In the genomic region with DNA sequence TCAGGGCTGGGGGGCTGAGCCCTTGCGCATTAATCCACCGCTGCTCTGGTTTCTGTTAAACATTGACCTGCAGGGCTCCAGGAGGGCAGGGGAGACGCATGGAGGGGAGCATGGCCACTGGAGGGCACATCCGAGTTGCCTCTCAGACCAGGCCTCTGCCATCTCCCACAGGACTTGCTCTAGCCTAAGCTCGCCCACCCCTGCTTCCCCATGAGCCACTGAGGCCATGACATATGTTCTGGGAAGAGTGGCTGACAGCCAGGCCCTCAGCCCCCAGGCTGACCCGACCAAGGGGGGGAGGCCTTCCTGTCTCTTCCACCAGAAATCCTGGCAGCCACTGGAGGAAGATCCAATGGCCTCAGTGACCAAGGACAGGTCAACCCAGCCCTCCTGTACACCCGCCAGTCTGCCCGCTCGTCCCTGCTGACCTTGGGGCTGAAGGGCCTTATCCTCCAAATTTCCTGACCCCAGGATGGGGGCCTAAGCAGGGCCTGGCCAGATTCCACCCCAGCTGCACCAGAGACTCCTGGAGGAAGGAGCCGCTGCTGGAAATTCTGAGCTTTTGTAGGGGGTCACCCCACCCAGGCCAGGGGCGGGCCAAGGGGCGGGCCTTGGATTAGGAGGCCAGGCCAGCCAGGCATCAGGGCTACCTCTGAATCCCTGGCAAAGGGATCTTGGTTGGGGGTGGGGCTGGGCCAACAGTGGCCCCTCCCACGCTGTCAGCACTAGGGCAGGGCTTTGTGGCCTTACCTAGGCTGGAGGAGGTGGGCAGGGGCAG, we compare ENCODE assay signal across 1 cellular context.
TF ChIP-seq lines count a peak whose summit lies in the region.

A gene with protein sequence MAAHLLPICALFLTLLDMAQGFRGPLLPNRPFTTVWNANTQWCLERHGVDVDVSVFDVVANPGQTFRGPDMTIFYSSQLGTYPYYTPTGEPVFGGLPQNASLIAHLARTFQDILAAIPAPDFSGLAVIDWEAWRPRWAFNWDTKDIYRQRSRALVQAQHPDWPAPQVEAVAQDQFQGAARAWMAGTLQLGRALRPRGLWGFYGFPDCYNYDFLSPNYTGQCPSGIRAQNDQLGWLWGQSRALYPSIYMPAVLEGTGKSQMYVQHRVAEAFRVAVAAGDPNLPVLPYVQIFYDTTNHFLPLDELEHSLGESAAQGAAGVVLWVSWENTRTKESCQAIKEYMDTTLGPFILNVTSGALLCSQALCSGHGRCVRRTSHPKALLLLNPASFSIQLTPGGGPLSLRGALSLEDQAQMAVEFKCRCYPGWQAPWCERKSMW (minus strand): TSS at position 537 of the 778 bp plus-strand sequence. CDS start 618 bp downstream, outside the sequence.

TF ChIP-seq in HepG2, 621 proteins besides CTCF, POLR2A, EP300 and RAD21 (continued from another document and continues in another):
- no peak for TF ChIP-seq ZFP62 (CRISPR knock-in tag; IDR thresholded peaks at IDR 0.05)
- TF ChIP-seq STAG1 (CRISPR knock-in tag; IDR thresholded peaks at IDR 0.05): peak; percentile 63
- peak; percentile 70 for TF ChIP-seq HIVEP1 (CRISPR knock-in tag; IDR thresholded peaks at IDR 0.05)
- peak; percentile 68; the same call in 1 of the 2 replicates for TF ChIP-seq RFXAP (CRISPR knock-in tag; IDR thresholded peaks at IDR 0.05; ENCODE audit: borderline replicate concordance)
- TF ChIP-seq, protein P1, sequence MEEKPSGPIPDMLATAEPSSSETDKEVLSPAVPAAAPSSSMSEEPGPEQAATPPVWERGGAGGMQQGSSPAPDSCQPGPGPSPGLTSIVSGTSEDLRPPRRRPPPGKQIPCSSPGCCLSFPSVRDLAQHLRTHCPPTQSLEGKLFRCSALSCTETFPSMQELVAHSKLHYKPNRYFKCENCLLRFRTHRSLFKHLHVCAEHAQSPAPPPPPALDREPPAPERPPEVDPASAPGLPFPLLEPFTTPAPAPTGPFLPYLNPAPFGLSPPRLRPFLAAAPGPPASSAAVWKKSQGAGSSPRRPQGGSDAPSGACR (CRISPR knock-in tag; IDR thresholded peaks at IDR 0.05): peak; percentile 68; the same call in 1 of the 2 replicates
- TF ChIP-seq, protein P2, sequence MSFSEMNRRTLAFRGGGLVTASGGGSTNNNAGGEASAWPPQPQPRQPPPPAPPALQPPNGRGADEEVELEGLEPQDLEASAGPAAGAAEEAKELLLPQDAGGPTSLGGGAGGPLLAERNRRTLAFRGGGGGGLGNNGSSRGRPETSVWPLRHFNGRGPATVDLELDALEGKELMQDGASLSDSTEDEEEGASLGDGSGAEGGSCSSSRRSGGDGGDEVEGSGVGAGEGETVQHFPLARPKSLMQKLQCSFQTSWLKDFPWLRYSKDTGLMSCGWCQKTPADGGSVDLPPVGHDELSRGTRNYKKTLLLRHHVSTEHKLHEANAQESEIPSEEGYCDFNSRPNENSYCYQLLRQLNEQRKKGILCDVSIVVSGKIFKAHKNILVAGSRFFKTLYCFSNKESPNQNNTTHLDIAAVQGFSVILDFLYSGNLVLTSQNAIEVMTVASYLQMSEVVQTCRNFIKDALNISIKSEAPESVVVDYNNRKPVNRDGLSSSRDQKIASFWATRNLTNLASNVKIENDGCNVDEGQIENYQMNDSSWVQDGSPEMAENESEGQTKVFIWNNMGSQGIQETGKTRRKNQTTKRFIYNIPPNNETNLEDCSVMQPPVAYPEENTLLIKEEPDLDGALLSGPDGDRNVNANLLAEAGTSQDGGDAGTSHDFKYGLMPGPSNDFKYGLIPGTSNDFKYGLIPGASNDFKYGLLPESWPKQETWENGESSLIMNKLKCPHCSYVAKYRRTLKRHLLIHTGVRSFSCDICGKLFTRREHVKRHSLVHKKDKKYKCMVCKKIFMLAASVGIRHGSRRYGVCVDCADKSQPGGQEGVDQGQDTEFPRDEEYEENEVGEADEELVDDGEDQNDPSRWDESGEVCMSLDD (CRISPR knock-in tag; IDR thresholded peaks at IDR 0.05; ENCODE audit: borderline replicate concordance): no peak
- TF ChIP-seq, protein P3, sequence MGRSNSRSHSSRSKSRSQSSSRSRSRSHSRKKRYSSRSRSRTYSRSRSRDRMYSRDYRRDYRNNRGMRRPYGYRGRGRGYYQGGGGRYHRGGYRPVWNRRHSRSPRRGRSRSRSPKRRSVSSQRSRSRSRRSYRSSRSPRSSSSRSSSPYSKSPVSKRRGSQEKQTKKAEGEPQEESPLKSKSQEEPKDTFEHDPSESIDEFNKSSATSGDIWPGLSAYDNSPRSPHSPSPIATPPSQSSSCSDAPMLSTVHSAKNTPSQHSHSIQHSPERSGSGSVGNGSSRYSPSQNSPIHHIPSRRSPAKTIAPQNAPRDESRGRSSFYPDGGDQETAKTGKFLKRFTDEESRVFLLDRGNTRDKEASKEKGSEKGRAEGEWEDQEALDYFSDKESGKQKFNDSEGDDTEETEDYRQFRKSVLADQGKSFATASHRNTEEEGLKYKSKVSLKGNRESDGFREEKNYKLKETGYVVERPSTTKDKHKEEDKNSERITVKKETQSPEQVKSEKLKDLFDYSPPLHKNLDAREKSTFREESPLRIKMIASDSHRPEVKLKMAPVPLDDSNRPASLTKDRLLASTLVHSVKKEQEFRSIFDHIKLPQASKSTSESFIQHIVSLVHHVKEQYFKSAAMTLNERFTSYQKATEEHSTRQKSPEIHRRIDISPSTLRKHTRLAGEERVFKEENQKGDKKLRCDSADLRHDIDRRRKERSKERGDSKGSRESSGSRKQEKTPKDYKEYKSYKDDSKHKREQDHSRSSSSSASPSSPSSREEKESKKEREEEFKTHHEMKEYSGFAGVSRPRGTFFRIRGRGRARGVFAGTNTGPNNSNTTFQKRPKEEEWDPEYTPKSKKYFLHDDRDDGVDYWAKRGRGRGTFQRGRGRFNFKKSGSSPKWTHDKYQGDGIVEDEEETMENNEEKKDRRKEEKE (IDR thresholded peaks at IDR 0.05): no peak
- TF ChIP-seq, protein P4, sequence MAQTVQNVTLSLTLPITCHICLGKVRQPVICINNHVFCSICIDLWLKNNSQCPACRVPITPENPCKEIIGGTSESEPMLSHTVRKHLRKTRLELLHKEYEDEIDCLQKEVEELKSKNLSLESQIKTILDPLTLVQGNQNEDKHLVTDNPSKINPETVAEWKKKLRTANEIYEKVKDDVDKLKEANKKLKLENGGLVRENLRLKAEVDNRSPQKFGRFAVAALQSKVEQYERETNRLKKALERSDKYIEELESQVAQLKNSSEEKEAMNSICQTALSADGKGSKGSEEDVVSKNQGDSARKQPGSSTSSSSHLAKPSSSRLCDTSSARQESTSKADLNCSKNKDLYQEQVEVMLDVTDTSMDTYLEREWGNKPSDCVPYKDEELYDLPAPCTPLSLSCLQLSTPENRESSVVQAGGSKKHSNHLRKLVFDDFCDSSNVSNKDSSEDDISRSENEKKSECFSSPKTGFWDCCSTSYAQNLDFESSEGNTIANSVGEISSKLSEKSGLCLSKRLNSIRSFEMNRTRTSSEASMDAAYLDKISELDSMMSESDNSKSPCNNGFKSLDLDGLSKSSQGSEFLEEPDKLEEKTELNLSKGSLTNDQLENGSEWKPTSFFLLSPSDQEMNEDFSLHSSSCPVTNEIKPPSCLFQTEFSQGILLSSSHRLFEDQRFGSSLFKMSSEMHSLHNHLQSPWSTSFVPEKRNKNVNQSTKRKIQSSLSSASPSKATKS (CRISPR knock-in tag; IDR thresholded peaks at IDR 0.05): 0 out of 2 replicates have a peak, but pooled peaks have one; percentile 67
- 0 out of 2 replicates have a peak, but pooled peaks have one; percentile 42 for TF ChIP-seq FOXJ3 (CRISPR knock-in tag; IDR thresholded peaks at IDR 0.05; ENCODE audit: borderline replicate concordance)
- TF ChIP-seq POLR2AphosphoS2 (IDR thresholded peaks at IDR 0.05; ENCODE audit: low read depth, low read length): no peak
- TF ChIP-seq NCOR1 (IDR thresholded peaks at IDR 0.05; ENCODE audit: borderline replicate concordance, low read length): no peak; the same call in 1 of the 2 replicates
- TF ChIP-seq, protein P5, sequence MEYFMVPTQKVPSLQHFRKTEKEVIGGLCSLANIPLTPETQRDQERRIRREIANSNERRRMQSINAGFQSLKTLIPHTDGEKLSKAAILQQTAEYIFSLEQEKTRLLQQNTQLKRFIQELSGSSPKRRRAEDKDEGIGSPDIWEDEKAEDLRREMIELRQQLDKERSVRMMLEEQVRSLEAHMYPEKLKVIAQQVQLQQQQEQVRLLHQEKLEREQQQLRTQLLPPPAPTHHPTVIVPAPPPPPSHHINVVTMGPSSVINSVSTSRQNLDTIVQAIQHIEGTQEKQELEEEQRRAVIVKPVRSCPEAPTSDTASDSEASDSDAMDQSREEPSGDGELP (IDR thresholded peaks at IDR 0.05; ENCODE audit: borderline replicate concordance, low read depth): no peak
- peak; percentile 46 for TF ChIP-seq MED1 (CRISPR knock-in tag; IDR thresholded peaks at IDR 0.05)
- TF ChIP-seq KLF15 (CRISPR knock-in tag; IDR thresholded peaks at IDR 0.05; ENCODE audit: borderline replicate concordance): no peak
- TF ChIP-seq, protein P6, sequence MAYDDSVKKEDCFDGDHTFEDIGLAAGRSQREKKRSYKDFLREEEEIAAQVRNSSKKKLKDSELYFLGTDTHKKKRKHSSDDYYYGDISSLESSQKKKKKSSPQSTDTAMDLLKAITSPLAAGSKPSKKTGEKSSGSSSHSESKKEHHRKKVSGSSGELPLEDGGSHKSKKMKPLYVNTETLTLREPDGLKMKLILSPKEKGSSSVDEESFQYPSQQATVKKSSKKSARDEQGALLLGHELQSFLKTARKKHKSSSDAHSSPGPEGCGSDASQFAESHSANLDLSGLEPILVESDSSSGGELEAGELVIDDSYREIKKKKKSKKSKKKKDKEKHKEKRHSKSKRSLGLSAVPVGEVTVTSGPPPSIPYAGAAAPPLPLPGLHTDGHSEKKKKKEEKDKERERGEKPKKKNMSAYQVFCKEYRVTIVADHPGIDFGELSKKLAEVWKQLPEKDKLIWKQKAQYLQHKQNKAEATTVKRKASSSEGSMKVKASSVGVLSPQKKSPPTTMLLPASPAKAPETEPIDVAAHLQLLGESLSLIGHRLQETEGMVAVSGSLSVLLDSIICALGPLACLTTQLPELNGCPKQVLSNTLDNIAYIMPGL (CRISPR knock-in tag; IDR thresholded peaks at IDR 0.05; ENCODE audit: borderline replicate concordance in 1 of 2, low read depth in 1 of 2): peak; percentile 82 to 93
- peak; percentile 65; the same call in 1 of the 2 replicates for TF ChIP-seq ZNF232 (CRISPR knock-in tag; IDR thresholded peaks at IDR 0.05; ENCODE audit: borderline replicate concordance)
- no peak for TF ChIP-seq RBAK (CRISPR knock-in tag; IDR thresholded peaks at IDR 0.05)
- TF ChIP-seq, protein P7, sequence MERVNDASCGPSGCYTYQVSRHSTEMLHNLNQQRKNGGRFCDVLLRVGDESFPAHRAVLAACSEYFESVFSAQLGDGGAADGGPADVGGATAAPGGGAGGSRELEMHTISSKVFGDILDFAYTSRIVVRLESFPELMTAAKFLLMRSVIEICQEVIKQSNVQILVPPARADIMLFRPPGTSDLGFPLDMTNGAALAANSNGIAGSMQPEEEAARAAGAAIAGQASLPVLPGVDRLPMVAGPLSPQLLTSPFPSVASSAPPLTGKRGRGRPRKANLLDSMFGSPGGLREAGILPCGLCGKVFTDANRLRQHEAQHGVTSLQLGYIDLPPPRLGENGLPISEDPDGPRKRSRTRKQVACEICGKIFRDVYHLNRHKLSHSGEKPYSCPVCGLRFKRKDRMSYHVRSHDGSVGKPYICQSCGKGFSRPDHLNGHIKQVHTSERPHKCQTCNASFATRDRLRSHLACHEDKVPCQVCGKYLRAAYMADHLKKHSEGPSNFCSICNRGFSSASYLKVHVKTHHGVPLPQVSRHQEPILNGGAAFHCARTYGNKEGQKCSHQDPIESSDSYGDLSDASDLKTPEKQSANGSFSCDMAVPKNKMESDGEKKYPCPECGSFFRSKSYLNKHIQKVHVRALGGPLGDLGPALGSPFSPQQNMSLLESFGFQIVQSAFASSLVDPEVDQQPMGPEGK (CRISPR knock-in tag; IDR thresholded peaks at IDR 0.05): peak; percentile 97
- no peak for TF ChIP-seq ZNF75D (CRISPR knock-in tag; IDR thresholded peaks at IDR 0.05; ENCODE audit: borderline replicate concordance)
- TF ChIP-seq AKAP8 (CRISPR knock-in tag; IDR thresholded peaks at IDR 0.05): no peak
- 0 out of 2 replicates have a peak, but pooled peaks have one; percentile 8 for TF ChIP-seq ZNF878 (CRISPR knock-in tag; IDR thresholded peaks at IDR 0.05)
- peak; percentile 20; the same call in 1 of the 2 replicates for TF ChIP-seq ZNF510 (CRISPR knock-in tag; IDR thresholded peaks at IDR 0.05; ENCODE audit: low read depth)
- TF ChIP-seq FLYWCH1 (CRISPR knock-in tag; IDR thresholded peaks at IDR 0.05): 0 out of 2 replicates have a peak, but pooled peaks have one; percentile 78
- 0 out of 2 replicates have a peak, but pooled peaks have one; percentile 32 for TF ChIP-seq ZNF296 (CRISPR knock-in tag; conservative IDR thresholded peaks at IDR 0.05)
- peak; percentile 95 for TF ChIP-seq NAIF1 (CRISPR knock-in tag; IDR thresholded peaks at IDR 0.05; ENCODE audit: borderline replicate concordance)
- 0 out of 2 replicates have a peak, but pooled peaks have one; percentile 82 for TF ChIP-seq CC2D1A (CRISPR knock-in tag; IDR thresholded peaks at IDR 0.05)
- no peak for TF ChIP-seq PLRG1 (conservative IDR thresholded peaks at IDR 0.05)
- TF ChIP-seq, protein P8, sequence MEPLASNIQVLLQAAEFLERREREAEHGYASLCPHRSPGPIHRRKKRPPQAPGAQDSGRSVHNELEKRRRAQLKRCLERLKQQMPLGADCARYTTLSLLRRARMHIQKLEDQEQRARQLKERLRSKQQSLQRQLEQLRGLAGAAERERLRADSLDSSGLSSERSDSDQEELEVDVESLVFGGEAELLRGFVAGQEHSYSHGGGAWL (CRISPR knock-in tag; IDR thresholded peaks at IDR 0.05): peak; percentile 88
- no peak for TF ChIP-seq ZNF766 (CRISPR knock-in tag; IDR thresholded peaks at IDR 0.05; ENCODE audit: borderline replicate concordance)
- TF ChIP-seq, protein P9, sequence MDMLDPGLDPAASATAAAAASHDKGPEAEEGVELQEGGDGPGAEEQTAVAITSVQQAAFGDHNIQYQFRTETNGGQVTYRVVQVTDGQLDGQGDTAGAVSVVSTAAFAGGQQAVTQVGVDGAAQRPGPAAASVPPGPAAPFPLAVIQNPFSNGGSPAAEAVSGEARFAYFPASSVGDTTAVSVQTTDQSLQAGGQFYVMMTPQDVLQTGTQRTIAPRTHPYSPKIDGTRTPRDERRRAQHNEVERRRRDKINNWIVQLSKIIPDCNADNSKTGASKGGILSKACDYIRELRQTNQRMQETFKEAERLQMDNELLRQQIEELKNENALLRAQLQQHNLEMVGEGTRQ (IDR thresholded peaks at IDR 0.05; ENCODE audit: low read depth, low read length): no peak
- TF ChIP-seq, protein P9 (CRISPR knock-in tag; IDR thresholded peaks at IDR 0.05; ENCODE audit: borderline replicate concordance): no peak
- TF ChIP-seq ZNF737 (CRISPR knock-in tag; IDR thresholded peaks at IDR 0.05; ENCODE audit: borderline replicate concordance): no peak
- TF ChIP-seq ZNF326 (CRISPR knock-in tag; IDR thresholded peaks at IDR 0.05; ENCODE audit: borderline replicate concordance): no peak
- TF ChIP-seq SRSF4 (IDR thresholded peaks at IDR 0.05; ENCODE audit: low read depth, low read length, poor library complexity, severe bottlenecking): no peak
- peak; percentile 47; the same call in 1 of the 2 replicates for TF ChIP-seq GATAD1 (CRISPR knock-in tag; IDR thresholded peaks at IDR 0.05)
- no peak; the same call in 1 of the 2 replicates for TF ChIP-seq FOXO1 (CRISPR knock-in tag; IDR thresholded peaks at IDR 0.05)
- peak; percentile 96 for TF ChIP-seq SMYD3 (CRISPR knock-in tag; IDR thresholded peaks at IDR 0.05)
